In the genomic region with DNA sequence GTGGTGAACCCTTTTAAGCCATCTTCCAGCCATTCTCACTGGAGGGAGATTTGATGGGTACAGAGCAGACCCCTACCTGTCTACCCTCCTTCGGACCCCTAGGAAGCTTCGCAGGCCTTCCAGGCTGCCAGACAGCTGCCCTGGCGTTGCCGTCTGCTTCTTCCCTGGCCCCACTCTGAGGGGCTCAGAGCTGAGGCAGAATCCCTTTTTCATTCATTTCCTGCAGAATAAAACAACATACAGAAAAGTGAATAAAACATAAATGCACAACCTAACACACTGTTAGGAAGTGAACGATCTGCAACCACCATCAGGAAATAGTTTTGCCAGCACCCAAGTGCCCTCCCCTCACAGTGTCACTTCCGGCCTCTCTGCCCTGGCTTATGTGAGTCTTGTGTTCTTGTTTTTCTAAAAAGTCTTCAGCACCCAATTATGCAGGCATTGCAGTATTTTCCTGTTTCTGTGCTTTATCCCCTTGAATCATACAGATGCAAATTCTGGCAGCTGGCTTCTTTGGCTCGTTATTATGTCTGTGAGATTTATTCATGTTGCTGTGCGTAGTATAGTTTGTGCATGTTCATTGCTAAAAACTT, we compare ENCODE assay signal across 8 cellular contexts. TPM values are rescaled to one million over a fixed set of nuclear protein-coding genes. Genes with fewer than 3 reads are reported as not detected.
DNase-seq lines count a peak whose midpoint lies in the region; TF ChIP-seq lines count a peak whose summit lies in the region.
"Had no signal": no experiment of that assay in that cellular context is flagged by ENCODE, and none has a peak within 500 bp of the region (broad histone marks: within the 10 kb centered on the region; RNA-seq: fewer than 3 reads in every experiment).

No MANE protein-coding gene starts in this region.

- no peaks in the 10 kb centered on the region for H3K36me3 ChIP-seq in uterus
- H3K36me3 ChIP-seq: SJSA1 had no signal

- peaks cover 6 to 11% of the 10 kb centered on the region in 2 donors for H3K4me1 ChIP-seq in uterus

- no peak for TF ChIP-seq POLR2A in uterus (IDR thresholded peaks at IDR 0.05)

- peaks cover 20% of the 10 kb centered on the region for H3K36me3 Mint-ChIP-seq in nephron progenitor cell (ENCODE audit: low read depth)

- no peaks in the 10 kb centered on the region for H3K9me3 ChIP-seq in uterus
- H3K9me3 ChIP-seq: SJSA1 had no signal

- peaks cover 28% of the 10 kb centered on the region for H3K9me3 Mint-ChIP-seq in nephron progenitor cell

- peaks cover 18% of the 10 kb centered on the region for H3K4me1 Mint-ChIP-seq in nephron progenitor cell

- H3K27ac Mint-ChIP-seq in nephron progenitor cell = no peak overlapping the region

- DNase-seq in NAMALWA (ENCODE audit: low spot score) (peak; percentile 77), fibroblast of mammary gland (ENCODE audit: low read depth) (peak; percentile 72), pons (ENCODE audit: low spot score) (peak; percentile 78), uterus (peak; percentile 40 to 62), nephron progenitor cell (no peak), 8988T (no peak)
- peak; percentile 67 for DNase-seq in activated CD8-positive, alpha-beta memory T cell treated with anti-CD3 and anti-CD28 coated beads, Interleukin-2, amount 50 U/mL, for 48 hours

- H3K27me3 ChIP-seq in uterus = no peaks in the 10 kb centered on the region
- H3K27me3 ChIP-seq: SJSA1 had no signal

- peak overlapping the region; percentile 81 to 83 for H3K27ac ChIP-seq in uterus
- H3K27ac ChIP-seq: SJSA1 had no signal

- no peaks in the 10 kb centered on the region for H3K27me3 Mint-ChIP-seq in nephron progenitor cell (ENCODE audit: low read depth, poor library complexity)

- intact Hi-C loops in uterus (cut with DNase I; ENCODE audit: low total_unique reads) = no loop called here

- H3K4me3 ChIP-seq in fibroblast of mammary gland (ENCODE audit: control insufficient read depth, low read depth, low read length) = no peak overlapping the region
- peak overlapping the region; percentile 17 for H3K4me3 ChIP-seq in uterus
- H3K4me3 ChIP-seq: SJSA1 had no signal

- no peak overlapping the region for H3K4me3 Mint-ChIP-seq in nephron progenitor cell

- TF ChIP-seq CTCF in fibroblast of mammary gland (conservative IDR thresholded peaks at IDR 0.05; ENCODE audit: control insufficient read depth, insufficient read depth, low read depth, low read length) (no peak), uterus (IDR thresholded peaks at IDR 0.05) (no peak), nephron progenitor cell (IDR thresholded peaks at IDR 0.05) (no peak)

RNA-seq across cellular contexts. Expression of a gene that starts 5.6 kb away (rescaled TPM):
- 100 to 1,000 TPM; 161 to 403 (median 225) TPM for total RNA-seq in uterus

RNA-seq across cellular contexts. Expression of a gene that starts 45.1 kb away (rescaled TPM):
- total RNA-seq in uterus = 10 to 100 TPM in 3 of 4 donors, 1 to 10 TPM in 1; 6.4 to 50.0 (median 29.3) TPM

Comparison
In these comparisons a context has a peak if more than half of its experiments do, and no peak if none do; other contexts are left out.
1. DNase-seq: peak in NAMALWA (single experiment), activated CD8-positive, alpha-beta memory T cell treated with anti-CD3 and anti-CD28 coated beads, Interleukin-2, amount 50 U/mL, for 48 hours (single experiment), fibroblast of mammary gland (single experiment), pons (single experiment) and uterus (2 of 2); none in nephron progenitor cell (single experiment) and 8988T (single experiment).